Comparison of ENCODE assay signal across 8 cellular contexts in genomic region chr1:151991663-151992344, GRCh38. TPM values are rescaled to one million over a fixed set of nuclear protein-coding genes. Genes with fewer than 3 reads are reported as not detected.
DNase-seq lines count a peak whose midpoint lies in the region; ATAC-seq and TF ChIP-seq lines count a peak whose summit lies in the region.

No MANE protein-coding gene starts in this region.

- H3K9me3 ChIP-seq in HUES64 (ENCODE audit: insufficient read depth, low read depth, low read length) (no peaks in the 10 kb centered on the region), mononuclear cell (ENCODE audit: low read depth, low read length) (no peaks in the 10 kb centered on the region)

- peak overlapping the region; percentile 90 for H3K9ac ChIP-seq in HUES64 (ENCODE audit: low read depth, low read length)

- H3K27ac Mint-ChIP-seq in chondrocyte (ENCODE audit: unreplicated experiment): peak overlapping the region; percentile 99

- peaks cover 72% of the 10 kb centered on the region for H3K4me1 Mint-ChIP-seq in chondrocyte (ENCODE audit: low read depth)

- no peak for ATAC-seq in HG03460 (IDR thresholded peaks at IDR 0.05; ENCODE audit: unreplicated experiment)
- ATAC-seq in HG02678 (IDR thresholded peaks at IDR 0.05; ENCODE audit: unreplicated experiment): no peak

- DNase-seq in chondrocyte (ENCODE audit: low spot score): no peak
- DNase-seq in germinal center (ENCODE audit: low spot score): no peak
- DNase-seq in stimulated activated CD4-positive, alpha-beta T cell treated with anti-CD3 and anti-CD28 coated beads, Interleukin-4, amount 100 ng/mL, for 1 hour: no peak

- H3K27ac ChIP-seq in 22Rv1 (peak overlapping the region; percentile 87), HUES64 (ENCODE audit: low read depth, low read length) (0 out of 2 replicates have a peak overlapping the region, but pooled peaks have one; percentile 6)

- H3K4me1 ChIP-seq in HUES64 (ENCODE audit: insufficient read depth, low read length): peaks cover 56% of the 10 kb centered on the region
- H3K4me1 ChIP-seq in mononuclear cell (ENCODE audit: insufficient read depth, low read length): peaks cover 74% of the 10 kb centered on the region

- H3K4me3 ChIP-seq in HUES64 (ENCODE audit: low read length) (peak overlapping the region; percentile 92), mononuclear cell (ENCODE audit: low read length) (peak overlapping the region; percentile 82)

- H3K27me3 ChIP-seq in HUES64 (ENCODE audit: insufficient read depth, low read length): peaks cover 32% of the 10 kb centered on the region
- no peaks in the 10 kb centered on the region for H3K27me3 ChIP-seq in mononuclear cell (ENCODE audit: insufficient read depth, low read length)

- TF ChIP-seq CTCF in 22Rv1 (IDR thresholded peaks at IDR 0.05) (no peak), chondrocyte (IDR thresholded peaks at IDR 0.05) (no peak)

- no peaks in the 10 kb centered on the region for H3K36me3 Mint-ChIP-seq in chondrocyte (ENCODE audit: low read depth)

- 50% methylated on average over 7 of the region's 7 CpGs for WGBS in HUES64

- H3K4me3 Mint-ChIP-seq in chondrocyte (ENCODE audit: unreplicated experiment): peak overlapping the region; percentile 88

- H3K9me3 Mint-ChIP-seq in chondrocyte (ENCODE audit: low read depth): no peaks in the 10 kb centered on the region

- H3K27me3 Mint-ChIP-seq in chondrocyte (ENCODE audit: low read depth): no peaks in the 10 kb centered on the region

- no peaks in the 10 kb centered on the region for H3K36me3 ChIP-seq in HUES64 (ENCODE audit: insufficient read depth, low read length)

RNA-seq across cellular contexts. Expression of gene S100A10, which starts 1.9 kb away (rescaled TPM):
- polyA plus RNA-seq in HUES64 (2013, experiment 1 of 2): 105 TPM
- 117 TPM for polyA plus RNA-seq in HUES64 (2013, experiment 2 of 2)
- total RNA-seq in chondrocyte (454 to 578 TPM (median 560 TPM) in 3 replicates), mononuclear cell (113 TPM)

RNA-seq across cellular contexts. Expression of gene S100A11, which starts 45.0 kb away (rescaled TPM):
- polyA plus RNA-seq in HUES64 (2013, experiment 1 of 2): 260 TPM
- polyA plus RNA-seq in HUES64 (2013, experiment 2 of 2): 289 TPM
- 546 to 749 TPM (median 741 TPM) in 3 replicates for total RNA-seq in chondrocyte
- total RNA-seq in mononuclear cell: 63.4 TPM
